Comparison of ENCODE assay signal across 13 cellular contexts in genomic region chr12:94714378-94714777, GRCh38.
A peak's percentile ranks its signal among the peaks of the same experiment; 100 is the strongest.
DNase-seq lines count a peak whose midpoint lies in the region; ATAC-seq, FAIRE-seq and TF ChIP-seq lines count a peak whose summit lies in the region.
"Had no signal": no experiment of that assay in that cellular context is flagged by ENCODE, and none has a peak within 500 bp of the region (broad histone marks: within the 10 kb centered on the region; RNA-seq: fewer than 3 reads in every experiment).

No MANE protein-coding gene starts in this region.

- no peaks in the 10 kb centered on the region for H3K79me2 ChIP-seq in SK-N-SH (ENCODE audit: insufficient read depth)

- no peaks in the 10 kb centered on the region for H3K9me3 Mint-ChIP-seq in stimulated activated naive B cell treated with anti-CD40 and anti-IgM and Interleukin-4, amounts not matched to agents 10 μg/mL and 1 μg/mL and 100 μg/mL, for 72 hours

- FAIRE-seq in HTR-8/SVneo (lab: Jason Lieb, UNC): peak; percentile 20
- FAIRE-seq: pancreas had no signal

- no peak for TF ChIP-seq EP300 in SK-N-SH (IDR thresholded peaks at IDR 0.05; ENCODE audit: borderline replicate concordance in 1 of 2, low read depth in 1 of 2, low read length in 1 of 2)

- H3K4me3 Mint-ChIP-seq in stimulated activated naive B cell treated with anti-CD40 and anti-IgM and Interleukin-4, amounts not matched to agents 10 μg/mL and 1 μg/mL and 100 μg/mL, for 72 hours: no peak overlapping the region

- H3K27ac ChIP-seq in foreskin keratinocyte (peak overlapping the region; percentile 35), SK-N-SH (ENCODE audit: low read depth in 2 of 2, low read length in 1 of 2) (no peak overlapping the region)
- H3K27ac ChIP-seq: KMS-11, pancreas, tibial nerve had no signal

- H3F3A ChIP-seq in SK-N-SH (replicated peaks; ENCODE audit: insufficient read depth): no peaks in the 10 kb centered on the region

- POLR2A ChIA-PET in SK-N-SH (lab: Yijun Ruan, JAX): no interaction called here

- peaks cover 10 to 13% of the 10 kb centered on the region in 2 donors for H3K4me1 Mint-ChIP-seq in stimulated activated naive B cell treated with anti-CD40 and anti-IgM and Interleukin-4, amounts not matched to agents 10 μg/mL and 1 μg/mL and 100 μg/mL, for 72 hours

- TF ChIP-seq CTCF in foreskin keratinocyte (conservative IDR thresholded peaks at IDR 0.05) (no peak), SK-N-SH (IDR thresholded peaks at IDR 0.05) (no peak)

- ATAC-seq in foreskin keratinocyte: peak; percentile 88
- peak; percentile 10 to 25 for ATAC-seq in stimulated activated naive B cell treated with anti-CD40 and anti-IgM and Interleukin-4, amounts not matched to agents 10 μg/mL and 1 μg/mL and 100 μg/mL, for 72 hours (replicated peaks)
- ATAC-seq in GM18858 (IDR thresholded peaks at IDR 0.05; ENCODE audit: unreplicated experiment): no peak
- ATAC-seq in GM18511 (IDR thresholded peaks at IDR 0.05; ENCODE audit: unreplicated experiment): no peak

- peaks cover 8% of the 10 kb centered on the region for H3K4me1 ChIP-seq in foreskin keratinocyte
- peaks cover 0 to 5% of the 10 kb centered on the region in 2 experiments; a peak in 2 of 4 replicates for H3K4me1 ChIP-seq in SK-N-SH (ENCODE audit: control insufficient read depth in 1 of 2, insufficient read depth in 2 of 2, low read depth in 1 of 2, low read length in 1 of 2)
- H3K4me1 ChIP-seq: pancreas, tibial nerve had no signal

- peaks cover 8 to 42% of the 10 kb centered on the region in 2 donors for H3K36me3 Mint-ChIP-seq in stimulated activated naive B cell treated with anti-CD40 and anti-IgM and Interleukin-4, amounts not matched to agents 10 μg/mL and 1 μg/mL and 100 μg/mL, for 72 hours

- DNase-seq in HTR-8/SVneo (ENCODE audit: insufficient read length, low spot score) (no peak), SHP77 (lab: John Stamatoyannopoulos, UW) (peak; percentile 88 to 90), foreskin keratinocyte (peak; percentile 72 to 87), SK-N-SH (no peak)
- no peak for DNase-seq in stimulated activated naive B cell treated with anti-CD40 and anti-IgM and Interleukin-4, amounts not matched to agents 10 μg/mL and 1 μg/mL and 100 μg/mL, for 72 hours
- DNase-seq: activated CD8-positive, alpha-beta memory T cell treated with anti-CD3 and anti-CD28 coated beads for 24 hours; NCI-H2227 treated with DMSO at 0.1 percent for 48 hours; pancreas; T-helper 1 cell had no signal

- TF ChIP-seq RAD21 in SK-N-SH (IDR thresholded peaks at IDR 0.05; ENCODE audit: low read length): no peak

- H3K9ac ChIP-seq in SK-N-SH: no peak overlapping the region
- H3K9ac ChIP-seq: KMS-11 had no signal

- no peak overlapping the region for H3K4me3 ChIP-seq in SK-N-SH (ENCODE audit: low read depth in 2 of 2, low read length in 1 of 2)
- H3K4me3 ChIP-seq: pancreas, tibial nerve had no signal

- CTCF ChIA-PET in SK-N-SH (lab: Yijun Ruan, JAX): interaction anchor here (1.0 kb wide), 1 partner anchor 20 kb away, joined by 3 read pairs; no protein-coding TSS in a partner anchor

- whole genome bisulfite sequencing in SK-N-SH (ENCODE audit: low lambda C conversion rate): 38% methylated on average over 5 of the region's 5 CpGs

- H3K27me3 ChIP-seq in foreskin keratinocyte (no peaks in the 10 kb centered on the region), SK-N-SH (ENCODE audit: insufficient read depth) (no peaks in the 10 kb centered on the region)
- H3K27me3 ChIP-seq: tibial nerve had no signal

- H3K27ac Mint-ChIP-seq in stimulated activated naive B cell treated with anti-CD40 and anti-IgM and Interleukin-4, amounts not matched to agents 10 μg/mL and 1 μg/mL and 100 μg/mL, for 72 hours: no peak overlapping the region

- H2AFZ ChIP-seq in SK-N-SH (ENCODE audit: low read depth): no peak overlapping the region

- no peaks in the 10 kb centered on the region for H3K9me3 ChIP-seq in SK-N-SH
- H3K9me3 ChIP-seq: pancreas, tibial nerve had no signal

- H3K36me3 ChIP-seq in SK-N-SH (replicated peaks in 1 of 2; ENCODE audit: control insufficient read depth in 1 of 2, insufficient read depth in 2 of 2, low read length in 1 of 2): no peaks in the 10 kb centered on the region
- H3K36me3 ChIP-seq: pancreas, tibial nerve had no signal

- no peaks in the 10 kb centered on the region for H4K20me1 ChIP-seq in SK-N-SH (ENCODE audit: insufficient read depth)

- no peaks in the 10 kb centered on the region for H3K9me2 ChIP-seq in SK-N-SH

- no peak overlapping the region for H3K4me2 ChIP-seq in SK-N-SH
- H3K4me2 ChIP-seq: KMS-11 had no signal

- H3K27me3 Mint-ChIP-seq in stimulated activated naive B cell treated with anti-CD40 and anti-IgM and Interleukin-4, amounts not matched to agents 10 μg/mL and 1 μg/mL and 100 μg/mL, for 72 hours: peaks cover 0 to 4% of the 10 kb centered on the region in 2 donors

TF ChIP-seq in SK-N-SH, 30 proteins besides CTCF, POLR2A, EP300 and RAD21:
- TF ChIP-seq RXRA (IDR thresholded peaks at IDR 0.05; ENCODE audit: borderline replicate concordance, low read depth) (no peak), MEF2A (IDR thresholded peaks at IDR 0.05; ENCODE audit: borderline replicate concordance, low read depth) (no peak), USF1 (IDR thresholded peaks at IDR 0.05; ENCODE audit: borderline replicate concordance, low read depth) (no peak), GABPA (IDR thresholded peaks at IDR 0.05; ENCODE audit: low read depth) (no peak), RFX5 (IDR thresholded peaks at IDR 0.05; ENCODE audit: low read length) (no peak), CHD2 (IDR thresholded peaks at IDR 0.05; ENCODE audit: low read length, partially characterized antibody) (no peak), FOXJ3 (CRISPR knock-in tag; IDR thresholded peaks at IDR 0.05) (no peak), TCF12 (IDR thresholded peaks at IDR 0.05) (no peak), FOXM1 (IDR thresholded peaks at IDR 0.05; ENCODE audit: low read depth) (no peak), YY1 (IDR thresholded peaks at IDR 0.05; ENCODE audit: low read depth) (no peak), NFIC (IDR thresholded peaks at IDR 0.05; ENCODE audit: borderline replicate concordance) (no peak), REST (IDR thresholded peaks at IDR 0.05; ENCODE audit: low read depth, low read length) (no peak), SMC3 (IDR thresholded peaks at IDR 0.05; ENCODE audit: low read depth, low read length) (no peak)

Comparison
In these comparisons a context has a peak if more than half of its experiments do, and no peak if none do; other contexts are left out.
1. DNase-seq: peak in SHP77 (2 of 2) and foreskin keratinocyte (2 of 2); none in HTR-8/SVneo (single experiment), stimulated activated naive B cell treated with anti-CD40 and anti-IgM and Interleukin-4, amounts not matched to agents 10 μg/mL and 1 μg/mL and 100 μg/mL, for 72 hours (single experiment) and SK-N-SH (single experiment).
2. ATAC-seq: peak in foreskin keratinocyte (single experiment) and stimulated activated naive B cell treated with anti-CD40 and anti-IgM and Interleukin-4, amounts not matched to agents 10 μg/mL and 1 μg/mL and 100 μg/mL, for 72 hours (2 of 2); none in GM18858 (single experiment) and GM18511 (single experiment).